31 cellular contexts compared by ENCODE assay signal in the genomic region with DNA sequence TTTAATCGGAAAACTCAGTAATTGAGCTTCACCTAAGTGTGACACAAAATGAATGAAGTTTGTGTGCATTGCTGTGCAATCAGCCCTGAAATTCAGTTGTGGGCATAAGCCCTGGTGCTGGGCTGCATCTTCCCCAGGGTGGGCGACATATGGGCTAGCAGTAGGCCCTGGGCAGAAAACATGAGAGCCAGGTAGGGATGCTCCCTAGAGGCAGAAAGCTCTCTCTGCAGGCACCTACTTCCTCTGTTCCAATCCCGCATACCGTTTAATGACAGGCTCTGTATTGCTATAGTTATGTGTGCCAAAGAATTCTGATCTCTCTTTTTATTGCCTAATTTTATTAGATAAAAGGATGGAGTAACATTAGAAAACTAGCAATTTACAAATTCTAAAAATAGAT.
DNase-seq lines count a peak whose midpoint lies in the region; ATAC-seq and TF ChIP-seq lines count a peak whose summit lies in the region.
"Had no signal": no experiment of that assay in that cellular context is flagged by ENCODE, and none has a peak within 500 bp of the region (broad histone marks: within the 10 kb centered on the region; RNA-seq: fewer than 3 reads in every experiment).

No MANE protein-coding gene starts in this region.

- H2BK5ac ChIP-seq in neuronal stem cell (ENCODE audit: low read length), result no peak overlapping the region

- ATAC-seq in HG02870 (IDR thresholded peaks at IDR 0.05; ENCODE audit: unreplicated experiment), result no peak
- ATAC-seq: gastroesophageal sphincter, pancreas had no signal

- peak; percentile 48 for DNase-seq in NCI-H82 (lab: John Stamatoyannopoulos, UW)
- no peak for DNase-seq in NCI-H82 treated with DMSO at 0.1 percent for 48 hours (lab: John Stamatoyannopoulos, UW; ENCODE audit: unreplicated experiment)
- peak; percentile 70 for DNase-seq in NCI-H69 (lab: John Stamatoyannopoulos, UW)
- peak; percentile 71 for DNase-seq in endodermal cell
- no peak for DNase-seq in neuronal stem cell (ENCODE audit: low spot score)
- no peak for DNase-seq in inferior parietal cortex (ENCODE audit: extremely low spot score)
- no peak for DNase-seq in activated CD4-positive, CD25-positive, alpha-beta regulatory T cell treated with anti-CD3 and anti-CD28 coated beads, Interleukin-2, amount 50 U/mL, for 72 hours
- DNase-seq: activated CD4-positive, alpha-beta T cell treated with anti-CD3 and anti-CD28 coated beads for 48 hours; activated effector memory CD4-positive, alpha-beta T cell treated with Interleukin-2 at 50 U/mL for 16 hours; COR-L47; DMS79 treated with DMSO at 0.1 percent for 48 hours; hypothalamus; islet precursor cell; Karpas-422; left ventricle myocardium inferior; mesenchymal stem cell; NCI-H2029 treated with DMSO at 0.1 percent for 48 hours; NCI-H345; OCI-M1; pancreas; spleen; stimulated activated CD4-positive, alpha-beta T cell treated with anti-CD3 and anti-CD28 coated beads, Interleukin-2, amount 100 ng/mL, for 24 hours; T-helper 2 cell; testis had no signal

- no peak overlapping the region for H3K23ac ChIP-seq in neuronal stem cell (ENCODE audit: low read depth, low read length, poor library complexity)

- no peak overlapping the region for H4K91ac ChIP-seq in neuronal stem cell (ENCODE audit: low read depth, low read length, poor library complexity)

- no peak overlapping the region for H3K27ac Mint-ChIP-seq in endodermal cell
- H3K27ac Mint-ChIP-seq: activated naive CD8-positive, alpha-beta T cell; stimulated activated naive CD8-positive, alpha-beta T cell treated with anti-CD3 and anti-CD28 coated beads, Interleukin-15, Interleukin-2, amounts not matched to agents 100 ng/mL and 50 ng/mL, for 24 hours had no signal

- no peak overlapping the region for H3K9ac ChIP-seq in endodermal cell (ENCODE audit: extremely low read depth, low read length, poor library complexity, severe bottlenecking)
- H3K9ac ChIP-seq in neuronal stem cell (ENCODE audit: low read depth, low read length, poor library complexity), result no peak overlapping the region

- H3K36me3 ChIP-seq in endodermal cell (ENCODE audit: control insufficient read depth, insufficient read depth, low read length) (no peaks in the 10 kb centered on the region), neuronal stem cell (replicated peaks in 1 of 2; ENCODE audit: control insufficient read depth in 2 of 2, insufficient read depth in 2 of 2, low read length in 2 of 2) (no peaks in the 10 kb centered on the region)
- H3K36me3 ChIP-seq: gastroesophageal sphincter, HAP-1, left ventricle myocardium inferior, pancreas, right atrium auricular region, spleen had no signal

- H3K4me3 ChIP-seq in endodermal cell (ENCODE audit: low read length), result no peak overlapping the region
- H3K4me3 ChIP-seq in neuronal stem cell (ENCODE audit: low read length in 2 of 2), result no peak overlapping the region
- H3K4me3 ChIP-seq: gastroesophageal sphincter, HAP-1, left ventricle myocardium inferior, pancreas, right atrium auricular region, spleen, testis had no signal

- no peak overlapping the region for H3K4ac ChIP-seq in neuronal stem cell (ENCODE audit: low read length)

- H2BK120ac ChIP-seq in neuronal stem cell (ENCODE audit: low read depth, low read length), result no peak overlapping the region

- peak; percentile 71 for TF ChIP-seq CTCF in endodermal cell (conservative IDR thresholded peaks at IDR 0.05)

- no peaks in the 10 kb centered on the region for H3K27me3 ChIP-seq in endodermal cell (ENCODE audit: control insufficient read depth, insufficient read depth, low read length, poor library complexity, severe bottlenecking)
- H3K27me3 ChIP-seq in neuronal stem cell (ENCODE audit: control insufficient read depth in 3 of 3, insufficient read depth in 3 of 3, low read depth in 1 of 3, low read length in 3 of 3), result no peaks in the 10 kb centered on the region
- H3K27me3 ChIP-seq: gastroesophageal sphincter, pancreas, right atrium auricular region, spleen, testis had no signal

- H3K4me1 ChIP-seq in endodermal cell (ENCODE audit: control insufficient read depth, insufficient read depth, low read length), result no peaks in the 10 kb centered on the region
- peaks cover 0 to 2% of the 10 kb centered on the region in 2 donors for H3K4me1 ChIP-seq in neuronal stem cell (ENCODE audit: control insufficient read depth in 2 of 2, insufficient read depth in 1 of 2, low read depth in 1 of 2, low read length in 2 of 2)
- H3K4me1 ChIP-seq: gastroesophageal sphincter, HAP-1, left ventricle myocardium inferior, pancreas, right atrium auricular region, spleen, testis had no signal

- no peak overlapping the region for H2BK12ac ChIP-seq in neuronal stem cell (ENCODE audit: low read length)

- H4K8ac ChIP-seq in neuronal stem cell (ENCODE audit: low read depth, low read length), result peak overlapping the region; percentile 7

- no peak overlapping the region for H3K4me3 Mint-ChIP-seq in endodermal cell
- H3K4me3 Mint-ChIP-seq: activated naive CD8-positive, alpha-beta T cell; stimulated activated naive CD8-positive, alpha-beta T cell treated with anti-CD3 and anti-CD28 coated beads, Interleukin-15, Interleukin-2, amounts not matched to agents 100 ng/mL and 50 ng/mL, for 24 hours had no signal

- no peaks in the 10 kb centered on the region for H3K4me1 Mint-ChIP-seq in endodermal cell

- H3K9me3 Mint-ChIP-seq in endodermal cell, result no peaks in the 10 kb centered on the region
- H3K9me3 Mint-ChIP-seq: stimulated activated naive CD8-positive, alpha-beta T cell treated with anti-CD3 and anti-CD28 coated beads, Interleukin-15, Interleukin-2, amounts not matched to agents 100 ng/mL and 50 ng/mL, for 24 hours had no signal

- peak overlapping the region; percentile 21 for H2AFZ ChIP-seq in neuronal stem cell (ENCODE audit: low read length)

- no peak overlapping the region for H2BK15ac ChIP-seq in neuronal stem cell (ENCODE audit: low read length)

- H3K79me1 ChIP-seq in neuronal stem cell (ENCODE audit: low read depth, low read length), result no peaks in the 10 kb centered on the region

- H2AK5ac ChIP-seq in neuronal stem cell (ENCODE audit: low read depth, low read length), result no peak overlapping the region

- no peak overlapping the region for H3K14ac ChIP-seq in neuronal stem cell (ENCODE audit: low read length)

- H3K27ac ChIP-seq in endodermal cell (ENCODE audit: low read depth, low read length) (no peak overlapping the region), neuronal stem cell (replicated peaks; ENCODE audit: low read length) (no peak overlapping the region)
- H3K27ac ChIP-seq: 22Rv1, gastroesophageal sphincter, left ventricle myocardium inferior, pancreas, right atrium auricular region, spleen, testis had no signal

- 75 to 77% methylated on average over 1 to 4 of the region's 4 CpGs for WGBS in endodermal cell (ENCODE audit: insufficient coverage in 1 of 2, insufficient read length in 1 of 2), 2 experiments
- no CpG with 5 or more reads among the region's 4 CpGs for WGBS in neuronal stem cell (ENCODE audit: extremely low coverage in 2 of 2, insufficient read length in 2 of 2, insufficient replicate concordance in 1 of 2), 2 donors

- no peaks in the 10 kb centered on the region for H3K9me3 ChIP-seq in endodermal cell (ENCODE audit: control insufficient read depth, low read length)
- no peaks in the 10 kb centered on the region for H3K9me3 ChIP-seq in neuronal stem cell (replicated peaks in 1 of 2; ENCODE audit: control insufficient read depth in 2 of 2, insufficient read depth in 1 of 2, low read depth in 1 of 2, low read length in 2 of 2)
- H3K9me3 ChIP-seq: gastroesophageal sphincter, HAP-1, left ventricle myocardium inferior, pancreas, right atrium auricular region, spleen, testis had no signal

- no peak overlapping the region for H3K18ac ChIP-seq in neuronal stem cell (ENCODE audit: low read length)

- H3K36me3 Mint-ChIP-seq in endodermal cell (ENCODE audit: low read depth), result no peaks in the 10 kb centered on the region
- H3K36me3 Mint-ChIP-seq: activated naive CD8-positive, alpha-beta T cell had no signal

- H3K27me3 Mint-ChIP-seq in endodermal cell (ENCODE audit: insufficient read depth), result no peaks in the 10 kb centered on the region
- H3K27me3 Mint-ChIP-seq: activated naive CD8-positive, alpha-beta T cell; stimulated activated naive CD8-positive, alpha-beta T cell treated with anti-CD3 and anti-CD28 coated beads, Interleukin-15, Interleukin-2, amounts not matched to agents 100 ng/mL and 50 ng/mL, for 24 hours had no signal

- H3K4me2 ChIP-seq in neuronal stem cell (ENCODE audit: insufficient read depth, low read length, poor library complexity, severe bottlenecking), result no peak overlapping the region

Comparison
In these comparisons a context has a peak if more than half of its experiments do, and no peak if none do; other contexts are left out.
1. DNase-seq: peak in NCI-H82 (single experiment), NCI-H69 (single experiment) and endodermal cell (single experiment); none in NCI-H82 treated with DMSO at 0.1 percent for 48 hours (single experiment), neuronal stem cell (single experiment), inferior parietal cortex (single experiment) and activated CD4-positive, CD25-positive, alpha-beta regulatory T cell treated with anti-CD3 and anti-CD28 coated beads, Interleukin-2, amount 50 U/mL, for 72 hours (single experiment).